ENCODE assay signal across 22 cellular contexts in genomic region chr2:1505031-1505441, GRCh38.
"Had no signal": no experiment of that assay in that cellular context is flagged by ENCODE, and none has a peak within 500 bp of the region (broad histone marks: within the 10 kb centered on the region; RNA-seq: fewer than 3 reads in every experiment).

No MANE protein-coding gene starts in this region.

- H3K4me3 ChIP-seq: adrenal gland, coronary artery, esophagus muscularis mucosa, SJCRH30, testis had no signal

- DNase-seq: activated B cell treated with CpG ODN at 0.5 μM for 24 hours; activated CD4-positive, alpha-beta T cell treated with anti-CD3 and anti-CD28 coated beads for 4 hours; activated CD4-positive, alpha-beta T cell treated with anti-CD3 and anti-CD28 coated beads, Interleukin-2, amount 50 U/mL, for 48 hours; activated CD8-positive, alpha-beta memory T cell treated with anti-CD3 and anti-CD28 coated beads, Interleukin-2, amount 50 U/mL, for 48 hours; activated T-cell treated with anti-CD3 and anti-CD28 coated beads, Interleukin-2, amount 50 U/mL, for 4 hours; adrenal gland; naive thymus-derived CD4-positive, alpha-beta T cell; retina; SJCRH30; stimulated activated CD4-positive, alpha-beta T cell treated with anti-CD3 and anti-CD28 coated beads, Interleukin-1b, Interleukin-23, amount 100 ng/mL, for 48 hours; T-cell; testis had no signal

- H3K4me1 ChIP-seq: adrenal gland, esophagus muscularis mucosa, SJCRH30, testis had no signal

- H3K9me3 ChIP-seq: adrenal gland, esophagus muscularis mucosa, SJCRH30, testis had no signal

- H3K36me3 ChIP-seq: adrenal gland, SJCRH30 had no signal

- ATAC-seq: activated T-cell treated with anti-CD3 and anti-CD28 coated beads, Interleukin-2, amount 50 U/mL, for 4 hours; naive thymus-derived CD4-positive, alpha-beta T cell; T-cell had no signal

- H3K27me3 Mint-ChIP-seq: activated naive CD4-positive, alpha-beta T cell treated with anti-CD3 and anti-CD28 coated beads, Interleukin-2, amount 50 U/mL, for 24 hours; central memory CD8-positive, alpha-beta T cell; T-cell had no signal

- H3K27ac Mint-ChIP-seq: activated B cell treated with CpG ODN at 0.5 μM for 24 hours; activated naive CD4-positive, alpha-beta T cell treated with anti-CD3 and anti-CD28 coated beads, Interleukin-2, amount 50 U/mL, for 24 hours; activated T-helper 2 cell treated with anti-CD3 and anti-CD28 coated beads, Interferon-gamma antibody, Interleukin-2, Interleukin-4, amounts not matched to agents 10 μg/mL and 5 μg/mL and 100 μg/mL, durations not matched to agents 14 hours and 24 hours and 36 hours; progenitor cell of endocrine pancreas; T-cell; type B pancreatic cell had no signal

- H3K9me3 Mint-ChIP-seq: activated B cell treated with CpG ODN at 0.5 μM for 24 hours; activated naive CD4-positive, alpha-beta T cell treated with anti-CD3 and anti-CD28 coated beads, Interleukin-2, amount 50 U/mL, for 24 hours; activated T-cell treated with anti-CD3 and anti-CD28 coated beads, Interleukin-2, amount 50 U/mL, for 4 hours; central memory CD8-positive, alpha-beta T cell; T-cell; type B pancreatic cell had no signal

- H3K27me3 ChIP-seq: adrenal gland, testis had no signal

- H3K4me3 Mint-ChIP-seq: activated B cell treated with CpG ODN at 0.5 μM for 24 hours; activated naive CD4-positive, alpha-beta T cell treated with anti-CD3 and anti-CD28 coated beads, Interleukin-2, amount 50 U/mL, for 24 hours; activated T-cell treated with anti-CD3 and anti-CD28 coated beads, Interleukin-2, amount 50 U/mL, for 4 hours; central memory CD8-positive, alpha-beta T cell; T-cell; type B pancreatic cell had no signal

- H3K36me3 Mint-ChIP-seq: activated naive CD4-positive, alpha-beta T cell treated with anti-CD3 and anti-CD28 coated beads, Interleukin-2, amount 50 U/mL, for 24 hours; T-cell; type B pancreatic cell had no signal

- FAIRE-seq: astrocyte, frontal cortex, keratinocyte had no signal

- H3K27ac ChIP-seq: adrenal gland, coronary artery, esophagus muscularis mucosa, SJCRH30, testis had no signal
